In the genomic region with DNA sequence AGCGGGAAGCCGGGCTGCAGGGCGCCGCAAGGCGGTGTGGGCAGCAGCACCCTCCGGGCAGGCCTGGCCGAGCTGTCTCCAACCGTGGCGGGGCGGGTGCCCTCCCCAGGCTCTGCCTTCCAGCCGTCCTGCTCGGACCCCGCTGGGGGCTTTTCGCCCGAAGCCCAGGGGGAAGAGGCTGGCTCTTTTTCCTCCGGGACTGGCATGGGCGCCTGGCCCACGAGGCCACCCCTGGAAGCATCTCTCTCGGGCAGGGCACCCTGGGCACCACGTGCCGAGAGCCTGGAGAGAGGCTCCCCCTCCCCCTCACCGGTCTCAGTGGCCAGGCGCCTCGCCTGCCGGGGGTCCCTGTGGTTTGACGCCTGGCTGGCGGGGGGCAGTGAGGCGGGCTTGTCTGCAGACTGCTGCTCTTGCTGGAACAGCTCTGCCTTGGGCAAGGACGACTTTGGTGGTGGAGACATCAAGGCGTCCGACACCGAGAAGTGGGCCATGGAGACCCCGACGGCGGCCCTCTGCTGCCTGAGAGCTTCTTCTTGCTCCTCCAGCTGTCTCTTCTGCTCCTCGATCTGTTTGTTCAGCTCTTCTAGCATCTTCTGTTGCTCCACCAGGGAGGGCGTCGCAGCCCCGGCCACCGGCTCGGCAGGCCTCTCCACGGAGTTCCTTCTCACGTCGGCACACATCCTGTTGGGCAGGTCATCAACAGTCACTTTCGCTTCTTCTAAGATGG, we compare ENCODE assay signal across 17 cellular contexts. TPM values are rescaled to one million over a fixed set of nuclear protein-coding genes. Genes with fewer than 3 reads are reported as not detected.
DNase-seq lines count a peak whose midpoint lies in the region; ATAC-seq and TF ChIP-seq lines count a peak whose summit lies in the region.
"Had no signal": no experiment of that assay in that cellular context is flagged by ENCODE, and none has a peak within 500 bp of the region (broad histone marks: within the 10 kb centered on the region; RNA-seq: fewer than 3 reads in every experiment).

No MANE protein-coding gene starts in this region.

- H3K9me2 ChIP-seq in GM23338 (ENCODE audit: insufficient read depth) = no peaks in the 10 kb centered on the region

- H3K27me3 Mint-ChIP-seq in GM23338 (ENCODE audit: insufficient read depth, low read depth, poor library complexity) (peaks cover 20% of the 10 kb centered on the region), endothelial cell (ENCODE audit: unreplicated experiment) (peaks cover 4% of the 10 kb centered on the region)
- H3K27me3 Mint-ChIP-seq: B cell; CD4-positive, alpha-beta memory T cell; IgD-negative memory B cell had no signal

- no peak overlapping the region for H3K27ac Mint-ChIP-seq in GM23338
- H3K27ac Mint-ChIP-seq in endothelial cell (ENCODE audit: unreplicated experiment) = no peak overlapping the region
- H3K27ac Mint-ChIP-seq: B cell had no signal

- no peaks in the 10 kb centered on the region; the same call in 2 of the 3 replicates for H3K9me3 Mint-ChIP-seq in GM23338
- H3K9me3 Mint-ChIP-seq in endothelial cell (ENCODE audit: unreplicated experiment) = no peaks in the 10 kb centered on the region
- H3K9me3 Mint-ChIP-seq: CD4-positive, alpha-beta memory T cell; IgD-negative memory B cell had no signal

- peaks cover 11% of the 10 kb centered on the region for H3K36me3 Mint-ChIP-seq in GM23338 (ENCODE audit: low read depth)
- H3K36me3 Mint-ChIP-seq in endothelial cell (ENCODE audit: low read depth, unreplicated experiment) = peaks cover 10% of the 10 kb centered on the region

- intact Hi-C loops in posterior vena cava (cut with DNase I) = no loop called here

- peaks cover 3% of the 10 kb centered on the region; the same call in 1 of the 2 replicates for H3K36me3 ChIP-seq in GM23338 (ENCODE audit: insufficient read depth)
- 0 out of 2 replicates have a peak, but pooled peaks cover 4% of the 10 kb centered on the region for H3K36me3 ChIP-seq in RWPE2 (ENCODE audit: low read depth)
- H3K36me3 ChIP-seq: SJCRH30 had no signal

- H4K20me1 ChIP-seq in GM23338 (replicated peaks; ENCODE audit: insufficient read depth) = peaks cover 6% of the 10 kb centered on the region; the same call in 1 of the 2 replicates

- H3K27me3 ChIP-seq in GM23338 (ENCODE audit: insufficient read depth) (no peaks in the 10 kb centered on the region), RWPE2 (ENCODE audit: insufficient read depth, poor library complexity, severe bottlenecking) (no peaks in the 10 kb centered on the region)
- H3K27me3 ChIP-seq: SJCRH30 had no signal

- H3K4me1 Mint-ChIP-seq in GM23338 (peaks cover 40% of the 10 kb centered on the region), endothelial cell (ENCODE audit: unreplicated experiment) (peaks cover 12% of the 10 kb centered on the region)

- TF ChIP-seq CTCF in GM23338 (conservative IDR thresholded peaks at IDR 0.05; ENCODE audit: low read depth in 2 of 2) = no peak
- no peak for TF ChIP-seq CTCF in RWPE2 (IDR thresholded peaks at IDR 0.05; ENCODE audit: poor library complexity, severe bottlenecking)
- no peak for TF ChIP-seq CTCF in endothelial cell (IDR thresholded peaks at IDR 0.05; ENCODE audit: unreplicated experiment)

- peaks cover 22% of the 10 kb centered on the region for H3K4me1 ChIP-seq in GM23338 (ENCODE audit: insufficient read depth)
- H3K4me1 ChIP-seq in RWPE2 (ENCODE audit: insufficient read depth, poor library complexity, severe bottlenecking) = peaks cover under 1% of the 10 kb centered on the region
- H3K4me1 ChIP-seq: SJCRH30 had no signal

- DNase-seq in GM23338 (ENCODE audit: low spot score) (no peak), RWPE2 (ENCODE audit: low spot score) (peak; percentile 87), endothelial cell (ENCODE audit: low spot score) (no peak), posterior vena cava (ENCODE audit: low spot score) (peak; percentile 75), DMS 273 (lab: John Stamatoyannopoulos, UW; ENCODE audit: unreplicated experiment) (no peak)
- DNase-seq: CD4-positive, alpha-beta memory T cell; DND-41; NCI-H187 treated with DMSO at 0.1 percent for 48 hours; NCI-H2171; NCI-H446; RPMI8226; SJCRH30 had no signal

- H3K4me3 ChIP-seq in GM23338 = no peak overlapping the region
- no peak overlapping the region for H3K4me3 ChIP-seq in RWPE2 (ENCODE audit: severe bottlenecking)
- H3K4me3 ChIP-seq: GM12878, SJCRH30 had no signal

- ATAC-seq in GM23338 (no peak), RWPE2 (ENCODE audit: low read depth) (no peak), GM18498 (IDR thresholded peaks at IDR 0.05; ENCODE audit: unreplicated experiment) (no peak), HG03565 (IDR thresholded peaks at IDR 0.05; ENCODE audit: unreplicated experiment) (no peak)
- ATAC-seq: GM12878 had no signal

- no peaks in the 10 kb centered on the region for H3K79me2 ChIP-seq in GM23338 (replicated peaks; ENCODE audit: insufficient read depth)

- peak overlapping the region; percentile 26; the same call in 1 of the 3 replicates for H3K4me3 Mint-ChIP-seq in GM23338
- H3K4me3 Mint-ChIP-seq in endothelial cell (ENCODE audit: unreplicated experiment) = peak overlapping the region; percentile 57
- H3K4me3 Mint-ChIP-seq: B cell; CD4-positive, alpha-beta memory T cell had no signal

- H3K9me3 ChIP-seq in RWPE2 (ENCODE audit: severe bottlenecking) = no peaks in the 10 kb centered on the region
- H3K9me3 ChIP-seq: SJCRH30 had no signal

- no peak overlapping the region for H2AFZ ChIP-seq in GM23338

- no peak overlapping the region for H3K4me2 ChIP-seq in GM23338

- H3F3A ChIP-seq in GM23338 (replicated peaks; ENCODE audit: low read depth) = peaks cover 36% of the 10 kb centered on the region

- H3K27ac ChIP-seq in GM23338 (ENCODE audit: low read depth) (no peak overlapping the region), RWPE2 (ENCODE audit: poor library complexity, severe bottlenecking) (no peak overlapping the region)
- H3K27ac ChIP-seq: SJCRH30 had no signal

RNA-seq across cellular contexts. Expression of a gene that starts 19.5 kb away (rescaled TPM):
- total RNA-seq in GM23338 (2014; rRNA removed; shearing (Covaris generic)) = 18.8 and 19.3 TPM in 2 replicates
- polyA plus RNA-seq in GM23338 (2016; fragmentation: Nextera tagmentation; extraction: Ambion mirVana) = 5.4 and 5.8 TPM in 2 replicates
- total RNA-seq in endothelial cell (ENCODE audit: unreplicated experiment) = 30.9 TPM
- 10 to 100 TPM in 1 of 2 donors, 1 to 10 TPM in 1; 9.6 to 10.9 TPM for total RNA-seq in posterior vena cava

RNA-seq across cellular contexts. Expression of a gene that starts 45.2 kb away (rescaled TPM):
- 147 and 162 TPM in 2 replicates for total RNA-seq in GM23338 (2014; rRNA removed; shearing (Covaris generic))
- 61.5 and 72.4 TPM in 2 replicates for polyA plus RNA-seq in GM23338 (2016; fragmentation: Nextera tagmentation; extraction: Ambion mirVana)
- total RNA-seq in endothelial cell (ENCODE audit: unreplicated experiment) (61.0 TPM), posterior vena cava (10 to 100 TPM; 38.5 to 44.1 TPM)

RNA-seq across cellular contexts. Expression of a gene that starts 56.8 kb away (rescaled TPM):
- total RNA-seq in GM23338 (2014; rRNA removed; shearing (Covaris generic)) = 102 and 106 TPM in 2 replicates
- 41.7 and 41.8 TPM in 2 replicates for polyA plus RNA-seq in GM23338 (2016; fragmentation: Nextera tagmentation; extraction: Ambion mirVana)
- total RNA-seq in endothelial cell (ENCODE audit: unreplicated experiment) (45.0 TPM), posterior vena cava (10 to 100 TPM; 14.9 to 20.0 TPM)

Comparison
In these comparisons a context has a peak if more than half of its experiments do, and no peak if none do; other contexts are left out.
1. DNase-seq: peak in RWPE2 (single experiment) and posterior vena cava (single experiment); none in GM23338 (single experiment), endothelial cell (single experiment) and DMS 273 (single experiment).